ENCODE assay signal across 9 cellular contexts in genomic region chr7:157397751-157398691, GRCh38.
DNase-seq lines count a peak whose midpoint lies in the region; ATAC-seq, FAIRE-seq and TF ChIP-seq lines count a peak whose summit lies in the region.
"Had no signal": no experiment of that assay in that cellular context is flagged by ENCODE, and none has a peak within 500 bp of the region (broad histone marks: within the 10 kb centered on the region; RNA-seq: fewer than 3 reads in every experiment).

No MANE protein-coding gene starts in this region.

- no peaks in the 10 kb centered on the region for H3K9me3 ChIP-seq in T-helper 17 cell (ENCODE audit: control insufficient read depth, low read length, poor library complexity, severe bottlenecking)
- H3K9me3 ChIP-seq in pancreas = no peaks in the 10 kb centered on the region

- intact Hi-C loops in pancreas (cut with DNase I) = no loop called here

- H3K4me1 ChIP-seq in pancreas = no peaks in the 10 kb centered on the region

- peak; percentile 68 for TF ChIP-seq CTCF in fibroblast of the aortic adventitia (IDR thresholded peaks at IDR 0.05; ENCODE audit: insufficient read depth, low read length)
- TF ChIP-seq CTCF in pancreas (IDR thresholded peaks at IDR 0.05) = no peak

- WGBS in pancreas, 2 donors = 59 to 67% methylated on average over 23 of the region's 23 CpGs

- peaks cover 0 to 4% (median 0%) of the 10 kb centered on the region in 3 donors for H3K36me3 ChIP-seq in pancreas

- H3K27me3 ChIP-seq in pancreas = no peaks in the 10 kb centered on the region

- FAIRE-seq in pancreas (lab: Jason Lieb, UNC) = no peak

- peak; percentile 2 for DNase-seq in NCI-H1092 treated with DMSO at 0.1 percent for 48 hours (lab: John Stamatoyannopoulos, UW)
- DNase-seq in NCI-H1092 (lab: John Stamatoyannopoulos, UW) = no peak
- DNase-seq in KBM-7 = peak; percentile 32
- DNase-seq in T-helper 17 cell = no peak
- DNase-seq in fibroblast of the aortic adventitia (ENCODE audit: low read depth) = peak; percentile 85
- no peak for DNase-seq in pancreas
- no peak for DNase-seq in retina
- DNase-seq in 8988T = no peak

- H3K4me3 Mint-ChIP-seq in T-helper 17 cell = no peak overlapping the region
- H3K4me3 Mint-ChIP-seq: B cell had no signal

- ATAC-seq in T-helper 17 cell (peak; percentile 32), pancreas (peak; percentile 28 to 75 (median 60))

- H3K4me3 ChIP-seq in fibroblast of the aortic adventitia (ENCODE audit: low read depth, low read length) = peak overlapping the region; percentile 28
- no peak overlapping the region for H3K4me3 ChIP-seq in pancreas

- peaks cover 6% of the 10 kb centered on the region for H3K36me3 Mint-ChIP-seq in T-helper 17 cell (ENCODE audit: low read depth)

- H3K27ac Mint-ChIP-seq in T-helper 17 cell = peak overlapping the region; percentile 76
- H3K27ac Mint-ChIP-seq: B cell had no signal

- peak overlapping the region in 1 of 4 donors; percentile 18 for H3K27ac ChIP-seq in pancreas

- in situ Hi-C loops in KBM-7 (cut with MboI; ENCODE audit: low pct_unique_long_range_greater_than_20kb, low sequenced_read_pairs) = no loop called here

- H3K27me3 Mint-ChIP-seq in T-helper 17 cell = no peaks in the 10 kb centered on the region
- H3K27me3 Mint-ChIP-seq: B cell had no signal

- peaks cover 21% of the 10 kb centered on the region for H3K4me1 Mint-ChIP-seq in T-helper 17 cell

Comparison
In these comparisons a context has a peak if more than half of its experiments do, and no peak if none do; other contexts are left out.
1. DNase-seq: peak in NCI-H1092 treated with DMSO at 0.1 percent for 48 hours (single experiment), KBM-7 (single experiment) and fibroblast of the aortic adventitia (single experiment); none in NCI-H1092 (single experiment), T-helper 17 cell (0 of 3), pancreas (0 of 6), retina (single experiment) and 8988T (single experiment).